Comparison of ENCODE assay signal across 8 cellular contexts in genomic region chr7:108525327-108525984, GRCh38. TPM values are rescaled to one million over a fixed set of nuclear protein-coding genes. Genes with fewer than 3 reads are reported as not detected.
DNase-seq lines count a peak whose midpoint lies in the region; ATAC-seq, FAIRE-seq and TF ChIP-seq lines count a peak whose summit lies in the region.

No MANE protein-coding gene starts in this region.

- H3K27me3 Mint-ChIP-seq in mesothelial cell of epicardium (ENCODE audit: low read depth): no peaks in the 10 kb centered on the region

- H4K8ac ChIP-seq in H1 (ENCODE audit: extremely low read depth, insufficient read depth, low read length): peak overlapping the region; percentile 88; the same call in 1 of the 2 replicates

- no peak for TF ChIP-seq EP300 in H1 (IDR thresholded peaks at IDR 0.05; ENCODE audit: borderline replicate concordance in 1 of 2, low read depth in 2 of 2, low read length in 2 of 2)

- in situ Hi-C loops in HAP-1 (cut with MboI; ENCODE audit: low sequenced_read_pairs): no loop called here
- in situ Hi-C loops in SK-MEL-5 (cut with HindIII; ENCODE audit: low pct_unique_long_range_greater_than_20kb, low sequenced_read_pairs): no loop called here

- H2AK5ac ChIP-seq in H1 (ENCODE audit: low read depth, low read length): no peak overlapping the region

- H3K4me3 ChIP-seq in HAP-1 (peak overlapping the region; percentile 82), H1 (ENCODE audit: extremely low read depth in 1 of 4, insufficient read depth in 2 of 4, low read depth in 3 of 4, low read length in 4 of 4) (peak overlapping the region; percentile 73 to 95 (median 86)), urinary bladder (ENCODE audit: low read depth, low read length) (peak overlapping the region; percentile 64)

- no peak for FAIRE-seq in H1 (lab: Jason Lieb, UNC)

- peaks cover 0 to 43% of the 10 kb centered on the region in 2 experiments; a peak in 3 of 4 replicates for H3K79me2 ChIP-seq in H1 (ENCODE audit: control insufficient read depth in 1 of 2, insufficient read depth in 2 of 2, low read length in 2 of 2)

- H2BK15ac ChIP-seq in H1 (ENCODE audit: low read length): no peak overlapping the region

- H3K9ac ChIP-seq in H1 (replicated peaks in 1 of 4; ENCODE audit: extremely low read depth in 1 of 4, low read depth in 3 of 4, low read length in 3 of 4): peak overlapping the region; percentile 64 to 87 (median 84)

- H3K23ac ChIP-seq in H1 (ENCODE audit: insufficient read length): no peak overlapping the region

- no peaks in the 10 kb centered on the region for H3K36me3 Mint-ChIP-seq in mesothelial cell of epicardium

- WGBS in H1 (ENCODE audit: extremely low coverage in 1 of 2, insufficient coverage in 1 of 2, insufficient read length in 1 of 2, insufficient replicate concordance in 2 of 2, low coverage in 1 of 2, low lambda C conversion rate in 2 of 2, missing lambda C conversion rate in 1 of 2), 2 experiments: 1% methylated on average over 21 of the region's 22 CpGs; no CpG with 5 or more reads in 1 of the 2 experiments
- under 1% methylated on average over 22 of the region's 22 CpGs for WGBS in urinary bladder

- TF ChIP-seq POLR2A in H1 (IDR thresholded peaks at IDR 0.05; ENCODE audit: control extremely low read depth in 1 of 2, low read depth in 2 of 2, low read length in 2 of 2): peak in 1 of 2 experiments; percentile 66; a peak in 1 of 3 replicates

- H3K4ac ChIP-seq in H1 (replicated peaks; ENCODE audit: insufficient read length, low read depth, low read length): no peak overlapping the region

- peak overlapping the region; percentile 84 for H2BK5ac ChIP-seq in H1 (ENCODE audit: low read depth, low read length)

- H3K27ac Mint-ChIP-seq in mesothelial cell of epicardium: peak overlapping the region; percentile 99

- H3K18ac ChIP-seq in H1 (ENCODE audit: extremely low read depth, low read length): peak overlapping the region; percentile 51; the same call in 1 of the 2 replicates

- 0 out of 2 replicates have a peak, but pooled peaks cover 4% of the 10 kb centered on the region for H3K79me1 ChIP-seq in H1 (ENCODE audit: low read depth, low read length)

- no peak overlapping the region for H2BK120ac ChIP-seq in H1 (replicated peaks; ENCODE audit: low read depth, low read length)

- H3K23me2 ChIP-seq in H1 (ENCODE audit: low read depth, low read length): peaks cover 4% of the 10 kb centered on the region; the same call in 1 of the 2 replicates

- CTCF ChIA-PET in H1 (lab: Charles Lee; ENCODE audit: partially characterized antibody): interaction anchor here (0.6 to 2.6 kb wide), 7 partner anchors 24 to 409 kb away, joined by 3 to 8 read pairs (median 5); no protein-coding TSS in a partner anchor

- no peak overlapping the region for H4K91ac ChIP-seq in H1 (replicated peaks; ENCODE audit: insufficient read length, low read length)

- H3K36me3 ChIP-seq in HAP-1 (replicated peaks): no peaks in the 10 kb centered on the region
- H3K36me3 ChIP-seq in H1 (ENCODE audit: control insufficient read depth in 2 of 4, insufficient read depth in 4 of 4, low read length in 3 of 4): no peaks in the 10 kb centered on the region
- no peaks in the 10 kb centered on the region for H3K36me3 ChIP-seq in urinary bladder (ENCODE audit: insufficient read depth)

- H3K27me3 ChIP-seq in HAP-1 (ENCODE audit: low read depth) (no peaks in the 10 kb centered on the region), H1 (replicated peaks in 1 of 4; ENCODE audit: control insufficient read depth in 3 of 4, extremely low read depth in 1 of 4, insufficient read depth in 3 of 4, low read length in 3 of 4) (no peaks in the 10 kb centered on the region)

- peaks cover 46% of the 10 kb centered on the region for H3K4me1 ChIP-seq in HAP-1
- H3K4me1 ChIP-seq in H1 (replicated peaks in 1 of 4; ENCODE audit: control insufficient read depth in 3 of 4, insufficient read depth in 4 of 4, low read length in 3 of 4): peaks cover 2 to 18% (median 9%) of the 10 kb centered on the region in 4 experiments; a peak in 4 of 7 replicates
- H3K4me1 ChIP-seq in urinary bladder (ENCODE audit: insufficient read depth): peaks cover 2% of the 10 kb centered on the region

- no peak for DNase-seq in Right ventricle myocardium inferior (ENCODE audit: missing footprints)
- no peak for DNase-seq in cardiac septum (ENCODE audit: low spot score)
- peak; percentile 85 to 92 for DNase-seq in HAP-1 (ENCODE audit: low spot score in 2 of 2)
- peak; percentile 86 to 87 for DNase-seq in Kasumi-1 (lab: John Stamatoyannopoulos, UW)
- DNase-seq in SK-MEL-5 (ENCODE audit: low read depth, low spot score): peak; percentile 92
- peak in 1 of 2 experiments; percentile 69 for DNase-seq in H1 (ENCODE audit: low read depth in 1 of 2, low spot score in 2 of 2)
- DNase-seq in mesothelial cell of epicardium (ENCODE audit: low spot score in 2 of 2, unreplicated experiment in 2 of 2): no peak

- H3K4me3 Mint-ChIP-seq in mesothelial cell of epicardium: peak overlapping the region; percentile 93

- H3K4me1 Mint-ChIP-seq in mesothelial cell of epicardium: peaks cover 35% of the 10 kb centered on the region

- no peak overlapping the region for H3K14ac ChIP-seq in H1 (ENCODE audit: insufficient read length)

- H4K20me1 ChIP-seq in H1 (replicated peaks in 1 of 2; ENCODE audit: control insufficient read depth in 1 of 2, insufficient read depth in 2 of 2, low read length in 2 of 2): no peaks in the 10 kb centered on the region

- H3K9me3 ChIP-seq in HAP-1 (no peaks in the 10 kb centered on the region), H1 (ENCODE audit: insufficient read depth in 2 of 2, low read depth in 1 of 2, low read length in 1 of 2) (no peaks in the 10 kb centered on the region)

- H4K5ac ChIP-seq in H1 (ENCODE audit: insufficient read length, low read depth, low read length): peak overlapping the region; percentile 85

- no peak for TF ChIP-seq RAD21 in H1 (IDR thresholded peaks at IDR 0.05 in 1 of 2, conservative IDR thresholded peaks at IDR 0.05 in 1 of 2; ENCODE audit: low read depth in 2 of 2, low read length in 2 of 2)

- peak overlapping the region; percentile 62 for H3K56ac ChIP-seq in H1 (replicated peaks; ENCODE audit: insufficient read length, low read depth, low read length)

- POLR2A ChIA-PET in H1 (lab: Charles Lee; ENCODE audit: partially characterized antibody): interaction anchor here (0.7 to 4.7 kb wide), 7 partner anchors 8 to 69 kb away, joined by 3 to 21 read pairs (median 3); partner anchors contain the start of genes DNAJB9, NRCAM and THAP5

- H3K9me3 Mint-ChIP-seq in mesothelial cell of epicardium: no peaks in the 10 kb centered on the region

- H3K27ac ChIP-seq in H1 (ENCODE audit: low read depth, low read length): peak overlapping the region; percentile 86
- peak overlapping the region; percentile 99 for H3K27ac ChIP-seq in urinary bladder (ENCODE audit: low read depth)

- peak; percentile 84 for ATAC-seq in Right ventricle myocardium inferior

- H3K4me2 ChIP-seq in H1 (ENCODE audit: insufficient read depth in 1 of 2, low read depth in 2 of 2, low read length in 2 of 2): peak overlapping the region; percentile 80 to 93

- H2BK12ac ChIP-seq in H1 (ENCODE audit: low read depth, low read length): no peak overlapping the region

- intact Hi-C loops in Right ventricle myocardium inferior (cut with DNase I) (no loop called here), cardiac septum (cut with DNase I) (no loop called here)

- H2BK20ac ChIP-seq in H1 (ENCODE audit: low read length): no peak overlapping the region

- H2AFZ ChIP-seq in H1 (ENCODE audit: low read length): peak overlapping the region; percentile 14; the same call in 1 of the 2 replicates

- TF ChIP-seq CTCF in H1 (IDR thresholded peaks at IDR 0.05; ENCODE audit: control extremely low read depth in 1 of 3, insufficient read depth in 1 of 3, low read depth in 1 of 3, low read length in 3 of 3) (peak in 1 of 3 experiments; percentile 14; a peak in 1 of 4 replicates), mesothelial cell of epicardium (IDR thresholded peaks at IDR 0.05; ENCODE audit: unreplicated experiment) (no peak)

RNA-seq across cellular contexts. Expression of gene PNPLA8, which starts 0.5 kb away (rescaled TPM):
- total RNA-seq in Right ventricle myocardium inferior (31.1 TPM), cardiac septum (31.9 TPM), mesothelial cell of epicardium (18.0 to 20.0 TPM (median 18.0 TPM) in 3 replicates), urinary bladder (61.2 TPM)
- 47.3 and 51.2 TPM in 2 replicates for total RNA-seq in SK-MEL-5 (2014; rRNA removed; shearing (Covaris generic))
- 27.7 and 30.7 TPM in 2 replicates for polyA plus RNA-seq in SK-MEL-5 (2015; cell fraction: cytosol; rRNA removed)
- polyA plus RNA-seq in SK-MEL-5 (2015; cell fraction: nucleus; rRNA removed): 19.7 and 19.9 TPM in 2 replicates
- total RNA-seq in H1 (2021; fragmentation: NEBNext Ultra II Directional; extraction: Animal tissue kit (Norgen Biotek cat#: 25700)): 11.2 and 12.6 TPM in 2 replicates
- polyA plus RNA-seq in H1 (2011; rRNA removed) (2.1 and 3.8 TPM in 2 replicates), urinary bladder (27.6 TPM)
- polyA plus RNA-seq in H1 (2011; cell fraction: cytosol; rRNA removed): 5.6 TPM
- polyA plus RNA-seq in H1 (2011; cell fraction: nucleus; rRNA removed): 1.8 TPM
- 5.0 to 12.7 TPM (median 7.1 TPM) in 4 replicates for polyA plus RNA-seq in H1 (2012, experiment 1 of 2)
- polyA plus RNA-seq in H1 (2012, experiment 2 of 2): 0.63 TPM
- polyA plus RNA-seq in H1 (2013, experiment 1 of 2): 7.3 TPM
- polyA plus RNA-seq in H1 (2013, experiment 2 of 2): 7.9 TPM
- 7.9 TPM in 2 replicates for polyA minus RNA-seq in H1 (2011; rRNA and poly(A)+ RNA removed)
- 23.4 TPM for polyA minus RNA-seq in H1 (2011; cell fraction: cytosol; rRNA and poly(A)+ RNA removed)
- 9.5 TPM for polyA minus RNA-seq in H1 (2011; cell fraction: nucleus; rRNA and poly(A)+ RNA removed)

RNA-seq across cellular contexts. Expression of gene THAP5, which starts 44.0 kb away (rescaled TPM):
- 20.3 TPM for total RNA-seq in Right ventricle myocardium inferior
- total RNA-seq in cardiac septum: 25.4 TPM
- 50.3 and 52.7 TPM in 2 replicates for total RNA-seq in SK-MEL-5 (2014; rRNA removed; shearing (Covaris generic))
- polyA plus RNA-seq in SK-MEL-5 (2015; cell fraction: cytosol; rRNA removed): 19.1 and 19.3 TPM in 2 replicates
- polyA plus RNA-seq in SK-MEL-5 (2015; cell fraction: nucleus; rRNA removed): 39.8 and 44.6 TPM in 2 replicates
- total RNA-seq in H1 (2021; fragmentation: NEBNext Ultra II Directional; extraction: Animal tissue kit (Norgen Biotek cat#: 25700)): 24.2 and 25.9 TPM in 2 replicates
- 3.9 TPM in 2 replicates for polyA plus RNA-seq in H1 (2011; rRNA removed)
- 5.4 TPM for polyA plus RNA-seq in H1 (2011; cell fraction: cytosol; rRNA removed)
- 3.8 TPM for polyA plus RNA-seq in H1 (2011; cell fraction: nucleus; rRNA removed)
- 4.4 to 9.7 TPM (median 5.5 TPM) in 4 replicates for polyA plus RNA-seq in H1 (2012, experiment 1 of 2)
- 0.52 TPM for polyA plus RNA-seq in H1 (2012, experiment 2 of 2)
- polyA plus RNA-seq in H1 (2013, experiment 1 of 2): 23.0 TPM
- polyA plus RNA-seq in H1 (2013, experiment 2 of 2): 18.8 TPM
- polyA minus RNA-seq in H1 (2011; rRNA and poly(A)+ RNA removed): 5.4 and 11.1 TPM in 2 replicates
- 7.2 TPM for polyA minus RNA-seq in H1 (2011; cell fraction: cytosol; rRNA and poly(A)+ RNA removed)
- polyA minus RNA-seq in H1 (2011; cell fraction: nucleus; rRNA and poly(A)+ RNA removed): 25.2 TPM
- 23.2 to 28.4 TPM (median 25.9 TPM) in 3 replicates for total RNA-seq in mesothelial cell of epicardium
- total RNA-seq in urinary bladder: 66.2 TPM
- polyA plus RNA-seq in urinary bladder: 13.2 TPM

RNA-seq across cellular contexts. Expression of gene DNAJB9, which starts 44.2 kb away (rescaled TPM):
- total RNA-seq in Right ventricle myocardium inferior (34.4 TPM), cardiac septum (38.0 TPM), mesothelial cell of epicardium (14.1 to 14.6 TPM (median 14.5 TPM) in 3 replicates), urinary bladder (23.7 TPM)
- total RNA-seq in SK-MEL-5 (2014; rRNA removed; shearing (Covaris generic)): 65.9 and 77.8 TPM in 2 replicates
- polyA plus RNA-seq in SK-MEL-5 (2015; cell fraction: cytosol; rRNA removed): 21.7 and 32.8 TPM in 2 replicates
- polyA plus RNA-seq in SK-MEL-5 (2015; cell fraction: nucleus; rRNA removed): 8.5 and 10.4 TPM in 2 replicates
- total RNA-seq in H1 (2021; fragmentation: NEBNext Ultra II Directional; extraction: Animal tissue kit (Norgen Biotek cat#: 25700)): 9.7 and 10.1 TPM in 2 replicates
- polyA plus RNA-seq in H1 (2011; rRNA removed) (1.8 and 2.6 TPM in 2 replicates), urinary bladder (21.8 TPM)
- polyA plus RNA-seq in H1 (2011; cell fraction: cytosol; rRNA removed): 3.0 TPM
- polyA plus RNA-seq in H1 (2011; cell fraction: nucleus; rRNA removed): 3.3 TPM
- polyA plus RNA-seq in H1 (2012, experiment 1 of 2): 6.1 to 8.8 TPM (median 7.4 TPM) in 4 replicates
- 1.7 TPM for polyA plus RNA-seq in H1 (2012, experiment 2 of 2)
- polyA plus RNA-seq in H1 (2013, experiment 1 of 2): 9.5 TPM
- polyA plus RNA-seq in H1 (2013, experiment 2 of 2): 12.4 TPM
- polyA minus RNA-seq in H1 (2011; rRNA and poly(A)+ RNA removed): 1.7 and 3.4 TPM in 2 replicates
- 6.0 TPM for polyA minus RNA-seq in H1 (2011; cell fraction: cytosol; rRNA and poly(A)+ RNA removed)
- 3.8 TPM for polyA minus RNA-seq in H1 (2011; cell fraction: nucleus; rRNA and poly(A)+ RNA removed)

Comparison
In these comparisons a context has a peak if more than half of its experiments do, and no peak if none do; other contexts are left out.
1. DNase-seq: peak in HAP-1 (2 of 2), Kasumi-1 (2 of 2) and SK-MEL-5 (single experiment); none in Right ventricle myocardium inferior (single experiment), cardiac septum (single experiment) and mesothelial cell of epicardium (0 of 2).
2. Peak in every context shown above with its lines, with median percentiles within 50 percentile points of each other: H3K4me3 ChIP-seq.